1 cellular context compared by ENCODE assay signal in genomic region chr4:128725405-128725804, GRCh38.
TF ChIP-seq lines count a peak whose summit lies in the region.

No MANE protein-coding gene starts in this region.

TF ChIP-seq in HepG2, 621 proteins besides CTCF, POLR2A, EP300 and RAD21 (continued from another document and continues in another):
- TF ChIP-seq HMGXB4 (CRISPR knock-in tag; IDR thresholded peaks at IDR 0.05; ENCODE audit: borderline replicate concordance in 1 of 2, low read depth in 1 of 2) = no peak
- peak; percentile 73 for TF ChIP-seq HDAC1 (CRISPR knock-in tag; IDR thresholded peaks at IDR 0.05)
- no peak for TF ChIP-seq ZNF432 (CRISPR knock-in tag; IDR thresholded peaks at IDR 0.05; ENCODE audit: borderline replicate concordance)
- TF ChIP-seq GTF2F1 (IDR thresholded peaks at IDR 0.05; ENCODE audit: low read length) = no peak
- no peak for TF ChIP-seq ZNF883 (CRISPR knock-in tag; IDR thresholded peaks at IDR 0.05; ENCODE audit: not compliant biosample characterization)
- no peak for TF ChIP-seq MXD1 (CRISPR knock-in tag; IDR thresholded peaks at IDR 0.05)
- no peak for TF ChIP-seq PLRG1 (conservative IDR thresholded peaks at IDR 0.05)
- TF ChIP-seq ZNF710 (CRISPR knock-in tag; IDR thresholded peaks at IDR 0.05; ENCODE audit: borderline replicate concordance) = no peak
- TF ChIP-seq CERS6 (CRISPR knock-in tag; IDR thresholded peaks at IDR 0.05) = no peak
- TF ChIP-seq MLLT10 (CRISPR knock-in tag; IDR thresholded peaks at IDR 0.05) = no peak
- no peak for TF ChIP-seq GFI1 (CRISPR knock-in tag; IDR thresholded peaks at IDR 0.05; ENCODE audit: borderline replicate concordance)
- 0 out of 2 replicates have a peak, but pooled peaks have one; percentile 44 for TF ChIP-seq BCL6 (CRISPR knock-in tag; IDR thresholded peaks at IDR 0.05)
- TF ChIP-seq HOXA9 (CRISPR knock-in tag; IDR thresholded peaks at IDR 0.05; ENCODE audit: borderline replicate concordance) = no peak
- TF ChIP-seq SOX5 (CRISPR knock-in tag; IDR thresholded peaks at IDR 0.05; ENCODE audit: borderline replicate concordance) = peak; percentile 87
- no peak for TF ChIP-seq TARDBP (CRISPR knock-in tag; IDR thresholded peaks at IDR 0.05)
- no peak for TF ChIP-seq PRMT3 (CRISPR knock-in tag; IDR thresholded peaks at IDR 0.05; ENCODE audit: borderline replicate concordance, low read depth)
- no peak for TF ChIP-seq ZSCAN12 (CRISPR knock-in tag; IDR thresholded peaks at IDR 0.05)
- TF ChIP-seq SP2 (CRISPR knock-in tag; IDR thresholded peaks at IDR 0.05) = no peak
- no peak for TF ChIP-seq SP140L (CRISPR knock-in tag; IDR thresholded peaks at IDR 0.05; ENCODE audit: borderline replicate concordance)
- no peak for TF ChIP-seq KDM2A (CRISPR knock-in tag; IDR thresholded peaks at IDR 0.05; ENCODE audit: borderline replicate concordance, low read depth)
- TF ChIP-seq CEBPZ (IDR thresholded peaks at IDR 0.05; ENCODE audit: low read length) = no peak
- no peak for TF ChIP-seq ZNF251 (CRISPR knock-in tag; IDR thresholded peaks at IDR 0.05)
- TF ChIP-seq ONECUT2 (CRISPR knock-in tag; IDR thresholded peaks at IDR 0.05) = peak; percentile 66
- no peak for TF ChIP-seq HNRNPK (IDR thresholded peaks at IDR 0.05; ENCODE audit: low read depth, low read length, poor library complexity, severe bottlenecking)
- TF ChIP-seq ZNF792 (CRISPR knock-in tag; IDR thresholded peaks at IDR 0.05) = peak; percentile 53; the same call in 1 of the 2 replicates
- TF ChIP-seq CEBPG (CRISPR knock-in tag; IDR thresholded peaks at IDR 0.05) = no peak; the same call in 1 of the 2 replicates
- TF ChIP-seq ZNF33B (CRISPR knock-in tag; IDR thresholded peaks at IDR 0.05) = 0 out of 2 replicates have a peak, but pooled peaks have one; percentile 36
- TF ChIP-seq ZNF619 (CRISPR knock-in tag; IDR thresholded peaks at IDR 0.05) = no peak
- no peak for TF ChIP-seq POLR2AphosphoS5 (IDR thresholded peaks at IDR 0.05; ENCODE audit: low read depth, low read length)
- no peak for TF ChIP-seq ZNF768 (CRISPR knock-in tag; IDR thresholded peaks at IDR 0.05)
- no peak for TF ChIP-seq SAFB2 (CRISPR knock-in tag; IDR thresholded peaks at IDR 0.05; ENCODE audit: borderline replicate concordance, low read depth)
- TF ChIP-seq TBX3 (IDR thresholded peaks at IDR 0.05; ENCODE audit: borderline replicate concordance) = 0 out of 2 replicates have a peak, but pooled peaks have one; percentile 34
- no peak for TF ChIP-seq ZNF720 (CRISPR knock-in tag; IDR thresholded peaks at IDR 0.05)
- no peak for TF ChIP-seq ZNF282 (IDR thresholded peaks at IDR 0.05; ENCODE audit: partially characterized antibody)
- no peak for TF ChIP-seq ATF7 (IDR thresholded peaks at IDR 0.05)
- TF ChIP-seq ATF7 (CRISPR knock-in tag; IDR thresholded peaks at IDR 0.05) = no peak
- TF ChIP-seq ZFP82 (CRISPR knock-in tag; IDR thresholded peaks at IDR 0.05; ENCODE audit: borderline replicate concordance) = no peak
- no peak for TF ChIP-seq REST (IDR thresholded peaks at IDR 0.05; ENCODE audit: borderline replicate concordance in 1 of 2, low read depth in 1 of 2, low read length in 2 of 2)
- no peak for TF ChIP-seq KMT2B (CRISPR knock-in tag; IDR thresholded peaks at IDR 0.05)
- TF ChIP-seq ZNF737 (CRISPR knock-in tag; IDR thresholded peaks at IDR 0.05; ENCODE audit: borderline replicate concordance) = no peak
- TF ChIP-seq HIC2 (CRISPR knock-in tag; IDR thresholded peaks at IDR 0.05; ENCODE audit: low read depth) = peak; percentile 24; the same call in 1 of the 2 replicates
- no peak for TF ChIP-seq EED (CRISPR knock-in tag; IDR thresholded peaks at IDR 0.05)
- TF ChIP-seq TFDP1 (CRISPR knock-in tag; IDR thresholded peaks at IDR 0.05; ENCODE audit: borderline replicate concordance) = peak; percentile 22; the same call in 1 of the 2 replicates
- TF ChIP-seq THAP11 (CRISPR knock-in tag; IDR thresholded peaks at IDR 0.05) = peak; percentile 52; the same call in 1 of the 2 replicates
- TF ChIP-seq HDAC2 (CRISPR knock-in tag; IDR thresholded peaks at IDR 0.05) = peak; percentile 63; the same call in 1 of the 2 replicates
- TF ChIP-seq HMGA1 (CRISPR knock-in tag; conservative IDR thresholded peaks at IDR 0.05) = no peak
- no peak for TF ChIP-seq SATB2 (CRISPR knock-in tag; IDR thresholded peaks at IDR 0.05)
- no peak for TF ChIP-seq ZNF841 (CRISPR knock-in tag; IDR thresholded peaks at IDR 0.05; ENCODE audit: borderline replicate concordance)
- no peak for TF ChIP-seq ZXDC (CRISPR knock-in tag; IDR thresholded peaks at IDR 0.05)
- no peak for TF ChIP-seq ZNF749 (CRISPR knock-in tag; IDR thresholded peaks at IDR 0.05; ENCODE audit: borderline replicate concordance)
- no peak for TF ChIP-seq CCDC6 (CRISPR knock-in tag; IDR thresholded peaks at IDR 0.05)
- TF ChIP-seq FOXO1 (CRISPR knock-in tag; IDR thresholded peaks at IDR 0.05) = peak; percentile 52; the same call in 1 of the 2 replicates
- TF ChIP-seq ZNF326 (CRISPR knock-in tag; IDR thresholded peaks at IDR 0.05; ENCODE audit: borderline replicate concordance) = no peak
